In the genomic region with DNA sequence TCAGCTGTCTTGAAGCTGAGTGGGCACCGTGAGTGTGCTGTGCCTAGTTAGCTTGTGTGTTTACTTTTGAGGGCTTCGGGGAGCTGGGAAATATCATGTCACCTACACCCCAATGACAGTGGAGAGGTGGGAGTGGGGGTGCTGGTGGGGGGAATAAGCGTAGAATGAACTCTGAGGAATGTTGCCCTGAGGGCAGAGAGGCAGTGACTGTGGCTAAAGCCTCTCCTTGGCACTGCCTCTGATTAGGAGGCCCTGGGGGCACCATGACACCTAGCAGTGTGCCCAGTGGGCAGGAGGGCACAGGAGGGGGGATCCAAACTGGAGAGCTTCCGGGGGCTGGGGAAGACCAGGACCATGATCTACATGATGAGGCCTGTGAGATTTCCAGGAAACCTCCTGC, we compare ENCODE assay signal across 1 cellular context.
TF ChIP-seq lines count a peak whose summit lies in the region.

No MANE protein-coding gene starts in this region.

TF ChIP-seq in H1, 55 proteins besides CTCF, POLR2A, EP300 and RAD21:
- TF ChIP-seq ZNF274 (IDR thresholded peaks at IDR 0.05; ENCODE audit: borderline replicate concordance, extremely low read depth, low read length) (no peak), KDM4A (IDR thresholded peaks at IDR 0.05; ENCODE audit: low read depth, low read length, severe bottlenecking) (no peak), ASH2L (IDR thresholded peaks at IDR 0.05; ENCODE audit: low read length) (no peak), CBX5 (IDR thresholded peaks at IDR 0.05; ENCODE audit: low read depth, low read length) (no peak)
- TF ChIP-seq, protein P1, sequence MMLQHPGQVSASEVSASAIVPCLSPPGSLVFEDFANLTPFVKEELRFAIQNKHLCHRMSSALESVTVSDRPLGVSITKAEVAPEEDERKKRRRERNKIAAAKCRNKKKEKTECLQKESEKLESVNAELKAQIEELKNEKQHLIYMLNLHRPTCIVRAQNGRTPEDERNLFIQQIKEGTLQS (IDR thresholded peaks at IDR 0.05; ENCODE audit: insufficient read depth, low read depth, low read length), result no peak
